ENCODE assay signal across 8 cellular contexts in genomic region chr1:19651141-19651737, GRCh38. TPM values are rescaled to one million over a fixed set of nuclear protein-coding genes. Genes with fewer than 3 reads are reported as not detected.
DNase-seq lines count a peak whose midpoint lies in the region; ATAC-seq, FAIRE-seq and TF ChIP-seq lines count a peak whose summit lies in the region.

No MANE protein-coding gene starts in this region.

- peak; percentile 83 for TF ChIP-seq CTCF in AG04450 (IDR thresholded peaks at IDR 0.05; ENCODE audit: low read depth, low read length)
- TF ChIP-seq CTCF in Peyer's patch (IDR thresholded peaks at IDR 0.05) = peak in 5 of 6 experiments; percentile 12 to 63 (median 53)
- TF ChIP-seq CTCF in astrocyte of the cerebellum (IDR thresholded peaks at IDR 0.05; ENCODE audit: low read depth, low read length, missing control alignments) = peak; percentile 73
- peak; percentile 77 for TF ChIP-seq CTCF in hepatocyte (IDR thresholded peaks at IDR 0.05; ENCODE audit: poor library complexity)
- peak; percentile 64 to 80 (median 71) for TF ChIP-seq CTCF in gastrocnemius medialis (IDR thresholded peaks at IDR 0.05 in 4 of 5, conservative IDR thresholded peaks at IDR 0.05 in 1 of 5)
- peak in 1 of 3 donors; percentile 14 for TF ChIP-seq CTCF in lower leg skin (IDR thresholded peaks at IDR 0.05)

- H3K36me3 ChIP-seq in Peyer's patch (peaks cover 0 to 19% (median 0%) of the 10 kb centered on the region in 3 donors), hepatocyte (replicated peaks; ENCODE audit: insufficient read depth, low read depth) (no peaks in the 10 kb centered on the region), gastrocnemius medialis (no peaks in the 10 kb centered on the region)

- peak; percentile 35 for FAIRE-seq in GM12891 (lab: Jason Lieb, UNC)

- H3K79me2 ChIP-seq in hepatocyte = peaks cover 29% of the 10 kb centered on the region

- CTCF ChIA-PET in AG04450 (lab: Charles Lee) = interaction anchor here (0.6 to 1.9 kb wide), 39 partner anchors 10 to 410 kb away, joined by 3 to 26 read pairs (median 4); partner anchors contain the start of genes AKR7A2 and SLC66A1

- peak overlapping the region; percentile 21 for H3K27ac ChIP-seq in AG04450 (ENCODE audit: low read depth, low read length)
- H3K27ac ChIP-seq in Peyer's patch = peak overlapping the region; percentile 35 to 62 (median 56)
- no peak overlapping the region for H3K27ac ChIP-seq in hepatocyte
- H3K27ac ChIP-seq in gastrocnemius medialis = peak overlapping the region; percentile 61 to 79 (median 74)

- H3K9me3 ChIP-seq in AG04450 (ENCODE audit: control insufficient read depth, insufficient read depth, low read length) (no peaks in the 10 kb centered on the region), Peyer's patch (no peaks in the 10 kb centered on the region), hepatocyte (ENCODE audit: low read depth) (no peaks in the 10 kb centered on the region), gastrocnemius medialis (no peaks in the 10 kb centered on the region)

- DNase-seq in AG04450 (ENCODE audit: low read depth, low spot score) (no peak), GM12891 (ENCODE audit: insufficient read length, low spot score) (peak; percentile 59), Peyer's patch (peak; percentile 24 to 74 (median 63)), astrocyte of the cerebellum (ENCODE audit: low read depth) (no peak), hepatocyte (ENCODE audit: low spot score) (peak; percentile 79), gastrocnemius medialis (peak in 1 of 2 donors; percentile 45), NCI-H1048 (lab: John Stamatoyannopoulos, UW) (no peak), lower leg skin (ENCODE audit: low spot score in 2 of 2) (no peak)

- H4K20me1 ChIP-seq in hepatocyte (ENCODE audit: insufficient read depth, poor library complexity, severe bottlenecking) = no peaks in the 10 kb centered on the region

- 28% methylated on average over 10 of the region's 11 CpGs for WGBS in hepatocyte (ENCODE audit: low lambda C conversion rate, missing lambda C conversion rate)
- WGBS in lower leg skin, 2 donors = 13 to 33% methylated on average over 10 to 11 of the region's 11 CpGs

- H3K4me3 ChIP-seq in AG04450 (ENCODE audit: low read depth, low read length) = no peak overlapping the region
- H3K4me3 ChIP-seq in Peyer's patch = peak overlapping the region in 1 of 4 donors; percentile 91
- H3K4me3 ChIP-seq in astrocyte of the cerebellum (ENCODE audit: low read depth, low read length) = no peak overlapping the region
- H3K4me3 ChIP-seq in hepatocyte = no peak overlapping the region
- peak overlapping the region in 1 of 4 donors; percentile 2 for H3K4me3 ChIP-seq in gastrocnemius medialis
- H3K4me3 ChIP-seq in lower leg skin (ENCODE audit: low read depth, poor library complexity, severe bottlenecking) = no peak overlapping the region

- TF ChIP-seq POLR2A in GM12891 (IDR thresholded peaks at IDR 0.05; ENCODE audit: low read depth, low read length) (no peak), Peyer's patch (IDR thresholded peaks at IDR 0.05) (no peak), gastrocnemius medialis (IDR thresholded peaks at IDR 0.05) (no peak), lower leg skin (IDR thresholded peaks at IDR 0.05) (no peak)

- H3K9me2 ChIP-seq in hepatocyte (replicated peaks; ENCODE audit: insufficient read depth) = no peaks in the 10 kb centered on the region

- H3K27me3 ChIP-seq in AG04450 (ENCODE audit: control insufficient read depth, insufficient read depth, low read length) = no peaks in the 10 kb centered on the region
- H3K27me3 ChIP-seq in Peyer's patch = no peaks in the 10 kb centered on the region
- no peaks in the 10 kb centered on the region for H3K27me3 ChIP-seq in hepatocyte
- H3K27me3 ChIP-seq in gastrocnemius medialis = no peaks in the 10 kb centered on the region

- H2AFZ ChIP-seq in hepatocyte = no peak overlapping the region

- peak; percentile 53 to 67 for ATAC-seq in gastrocnemius medialis

- H3K4me2 ChIP-seq in hepatocyte = peak overlapping the region; percentile 52

- POLR2A ChIA-PET in AG04450 (lab: Yijun Ruan, JAX) = interaction anchor here (0.6 kb wide), 3 partner anchors 179 to 347 kb away, joined by 4 to 5 read pairs (median 4); no protein-coding TSS in a partner anchor

- H3K4me1 ChIP-seq in Peyer's patch = peaks cover 0 to 79% (median 10%) of the 10 kb centered on the region in 4 donors
- no peaks in the 10 kb centered on the region for H3K4me1 ChIP-seq in hepatocyte (ENCODE audit: insufficient read depth)
- H3K4me1 ChIP-seq in gastrocnemius medialis = peaks cover 5 to 26% of the 10 kb centered on the region in 2 donors

- in situ Hi-C loops in astrocyte of the cerebellum (cut with HindIII; ENCODE audit: low sequenced_read_pairs) (no loop called here), gastrocnemius medialis (cut with MboI; ENCODE audit: low sequenced_read_pairs in 4 of 4) (loop anchor here in 3 of 4 donors (5.0 to 10.0 kb wide), 4 partner anchors 166 to 309 kb away; partner anchors contain the start of gene CAPZB (in 1 of the 3))

- intact Hi-C loops in gastrocnemius medialis (cut with DNase I; ENCODE audit: low total_unique reads) (loop anchor here (5.0 to 10.0 kb wide), 2 partner anchors 164 to 336 kb away; partner anchors contain the start of genes AKR7A2, CAPZB and SLC66A1), lower leg skin (cut with DNase I; ENCODE audit: low total_unique reads) (no loop called here)

TF ChIP-seq in GM12891, 5 proteins besides CTCF, POLR2A, EP300 and RAD21:
- TF ChIP-seq PAX5 (IDR thresholded peaks at IDR 0.05; ENCODE audit: insufficient read depth, low read length, severe bottlenecking) = no peak
- TF ChIP-seq POLR2AphosphoS5 (IDR thresholded peaks at IDR 0.05; ENCODE audit: low read depth, low read length) = no peak
- no peak for TF ChIP-seq TAF1 (IDR thresholded peaks at IDR 0.05; ENCODE audit: low read depth, low read length)

RNA-seq across cellular contexts. Expression of gene NBL1, which starts 7.1 kb away (rescaled TPM):
- polyA plus RNA-seq in AG04450 (2011; rRNA removed) (151 and 234 TPM in 2 replicates), hepatocyte (41.3 and 46.9 TPM in 2 replicates)
- 159 and 216 TPM in 2 replicates for polyA minus RNA-seq in AG04450 (2011; rRNA and poly(A)+ RNA removed)
- polyA plus RNA-seq in GM12891 (2012; ENCODE audit: low read depth, missing spikeins) = 1.3 TPM
- total RNA-seq in Peyer's patch (100 to 1,000 TPM; 187 to 348 (median 289) TPM), hepatocyte (16.5 and 22.3 TPM in 2 replicates), gastrocnemius medialis (10 to 100 TPM in 3 of 4 donors, 1 to 10 TPM in 1; 7.9 to 20.3 (median 16.3) TPM), lower leg skin (100 to 1,000 TPM; 147 to 230 (median 210) TPM)

RNA-seq across cellular contexts. Expression of gene HTR6, which starts 13.4 kb away (rescaled TPM):
- polyA plus RNA-seq in AG04450 (2011; rRNA removed) = not detected in 2 replicates
- polyA minus RNA-seq in AG04450 (2011; rRNA and poly(A)+ RNA removed) = not detected in 2 replicates
- polyA plus RNA-seq in GM12891 (2012; ENCODE audit: low read depth, missing spikeins) = 0.32 TPM
- under 1 TPM in 1 of 4 donors, not detected in 3; 0.88 TPM for total RNA-seq in Peyer's patch
- not detected in 2 replicates for total RNA-seq in hepatocyte
- polyA plus RNA-seq in hepatocyte = not detected in 2 replicates
- total RNA-seq in gastrocnemius medialis = not detected
- under 1 TPM in 1 of 4 donors, not detected in 3; 0.16 TPM for total RNA-seq in lower leg skin

Comparison
In these comparisons a context has a peak if more than half of its experiments do, and no peak if none do; other contexts are left out.
1. DNase-seq: peak in GM12891 (single experiment), Peyer's patch (3 of 3) and hepatocyte (single experiment); none in AG04450 (single experiment), astrocyte of the cerebellum (single experiment), NCI-H1048 (single experiment) and lower leg skin (0 of 2).